ENCODE assay signal across 1 cellular context in the genomic region with DNA sequence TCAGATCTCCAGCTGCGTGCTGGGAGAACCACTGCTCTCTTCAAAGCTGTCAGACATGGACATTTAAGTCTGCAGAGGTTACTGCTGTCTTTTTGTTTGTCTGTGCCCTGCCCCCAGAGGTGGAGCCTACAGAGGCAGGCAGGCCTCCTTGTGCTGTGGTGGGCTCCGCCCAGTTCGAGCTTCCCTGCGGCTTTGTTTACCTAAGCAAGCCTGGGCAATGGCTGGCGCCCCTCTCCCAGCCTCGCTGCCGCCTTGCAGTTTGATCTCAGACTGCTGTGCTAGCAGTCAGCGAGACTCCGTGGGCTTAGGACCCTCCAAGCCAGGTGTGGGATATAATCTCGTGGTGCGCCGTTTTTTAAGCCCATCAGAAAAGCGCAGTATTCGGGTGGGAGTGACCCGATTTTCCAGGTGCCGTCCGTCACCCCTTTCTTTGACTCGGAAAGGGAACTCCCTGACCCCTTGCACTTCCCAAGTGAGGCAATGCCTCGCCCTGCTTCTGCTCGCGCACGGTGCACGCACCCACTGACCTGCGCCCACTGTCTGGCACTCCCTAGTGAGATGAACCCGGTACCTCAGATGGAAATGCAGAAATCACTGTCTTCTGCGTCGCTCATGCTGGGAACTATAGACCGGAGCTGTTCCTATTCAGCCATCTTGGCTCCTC.
TF ChIP-seq lines count a peak whose summit lies in the region.

No MANE protein-coding gene starts in this region.

TF ChIP-seq in HEK293, 187 proteins besides CTCF, POLR2A, EP300 and RAD21 (continued from another document):
- TF ChIP-seq ZBTB26 (tag by site-specific recombination; optimal IDR thresholded peaks at IDR 0.05) (peak; percentile 73), ZNF501 (tag by site-specific recombination; IDR thresholded peaks at IDR 0.05) (0 out of 2 replicates have a peak, but pooled peaks have one; percentile 29), EGR2 (tag by site-specific recombination; IDR thresholded peaks at IDR 0.05; ENCODE audit: low read depth) (0 out of 2 replicates have a peak, but pooled peaks have one; percentile 15), SP7 (tag by site-specific recombination; IDR thresholded peaks at IDR 0.05) (0 out of 2 replicates have a peak, but pooled peaks have one; percentile 14)
